12 cellular contexts compared by ENCODE assay signal in the genomic region with DNA sequence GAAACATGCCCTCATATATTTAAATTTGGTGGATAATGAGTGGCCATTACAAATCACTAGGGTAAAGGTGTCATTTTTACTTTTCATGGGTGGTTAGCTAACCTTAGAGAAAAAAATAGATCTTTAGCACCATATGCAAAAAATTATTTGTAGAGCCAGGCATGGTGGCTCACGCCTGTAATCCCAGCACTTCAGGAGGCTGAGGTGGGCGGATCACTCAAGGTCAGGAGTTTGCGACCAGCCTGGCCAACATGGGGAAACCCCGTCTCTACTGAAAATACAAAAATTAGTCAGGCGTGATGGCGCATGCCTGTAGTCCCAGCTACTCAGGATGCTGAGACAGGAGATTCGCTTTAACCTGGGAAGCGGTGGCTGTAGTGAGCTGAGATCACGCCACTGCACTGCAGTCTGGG. TPM values are rescaled to one million over a fixed set of nuclear protein-coding genes. Genes with fewer than 3 reads are reported as not detected.
DNase-seq lines count a peak whose midpoint lies in the region; ATAC-seq and TF ChIP-seq lines count a peak whose summit lies in the region.
"Not testable (repeated sequence)": the region's sequence is repeated elsewhere in the genome, so short reads cannot be mapped to it uniquely, and the experiment has no call there.
"Had no signal": no experiment of that assay in that cellular context is flagged by ENCODE, and none has a peak within 500 bp of the region (broad histone marks: within the 10 kb centered on the region; RNA-seq: fewer than 3 reads in every experiment).

No MANE protein-coding gene starts in this region.

- H4K20me1 ChIP-seq in KMS-11 (ENCODE audit: insufficient read depth) = not testable (repeated sequence)

- H3K4me3 Mint-ChIP-seq in CD4-positive, CD25-positive, alpha-beta regulatory T cell = peak overlapping the region; percentile 39 to 88 (median 60)
- H3K4me3 Mint-ChIP-seq in activated CD4-positive, alpha-beta memory T cell treated with anti-CD3 and anti-CD28 coated beads for 36 hours = peak overlapping the region; percentile 20
- H3K4me3 Mint-ChIP-seq in central memory CD8-positive, alpha-beta T cell = peak overlapping the region; percentile 7

- not testable (repeated sequence) for ATAC-seq in CD4-positive, CD25-positive, alpha-beta regulatory T cell (ENCODE audit: low read depth in 2 of 2); central memory CD8-positive, alpha-beta T cell (replicated peaks; ENCODE audit: extremely low read depth, poor library complexity, severe bottlenecking)
- ATAC-seq in GM18861 (IDR thresholded peaks at IDR 0.05; ENCODE audit: unreplicated experiment) = peak; percentile 49
- ATAC-seq in GM21423 (IDR thresholded peaks at IDR 0.05; ENCODE audit: unreplicated experiment) = peak; percentile 62
- peak; percentile 59 for ATAC-seq in HG03064 (IDR thresholded peaks at IDR 0.05; ENCODE audit: low read depth, unreplicated experiment)

- CTCF ChIA-PET in activated CD4-positive, alpha-beta memory T cell treated with anti-CD3 and anti-CD28 coated beads for 36 hours (lab: Charles Lee) = interaction anchor here (0.7 to 2.9 kb wide), 3 partner anchors 29 to 42 kb away, joined by 3 to 6 read pairs (median 5); no protein-coding TSS in a partner anchor

- peaks cover 38 to 60% (median 46%) of the 10 kb centered on the region in 4 donors for H3K4me1 Mint-ChIP-seq in CD4-positive, CD25-positive, alpha-beta regulatory T cell
- peaks cover 39% of the 10 kb centered on the region for H3K4me1 Mint-ChIP-seq in activated CD4-positive, alpha-beta memory T cell treated with anti-CD3 and anti-CD28 coated beads for 36 hours (ENCODE audit: low read depth)
- H3K4me1 Mint-ChIP-seq in central memory CD8-positive, alpha-beta T cell = peaks cover 66% of the 10 kb centered on the region

- not testable (repeated sequence) for H3K9me3 ChIP-seq in CD4-positive, CD25-positive, alpha-beta regulatory T cell (ENCODE audit: control insufficient read depth in 2 of 2, low read length in 2 of 2)

- not testable (repeated sequence) for H2AFZ ChIP-seq in KMS-11 (ENCODE audit: low read depth)

- DNase-seq in CD4-positive, CD25-positive, alpha-beta regulatory T cell = peak in 1 of 3 donors; percentile 26
- peak; percentile 83 for DNase-seq in activated CD4-positive, alpha-beta memory T cell treated with anti-CD3 and anti-CD28 coated beads for 36 hours
- not testable (repeated sequence) for DNase-seq in central memory CD8-positive, alpha-beta T cell (ENCODE audit: low spot score in 2 of 2)
- peak; percentile 23 to 44 for DNase-seq in stimulated activated CD4-positive, alpha-beta T cell treated with anti-CD3 and anti-CD28 coated beads, Interleukin-2, amount 100 ng/mL, for 24 hours

- H3K36me3 Mint-ChIP-seq in CD4-positive, CD25-positive, alpha-beta regulatory T cell = peaks cover 22% of the 10 kb centered on the region
- not testable (repeated sequence) for H3K36me3 Mint-ChIP-seq in activated CD4-positive, alpha-beta memory T cell treated with anti-CD3 and anti-CD28 coated beads for 36 hours; central memory CD8-positive, alpha-beta T cell (ENCODE audit: insufficient read depth)

- not testable (repeated sequence) for H3K9ac ChIP-seq in KMS-11

- H3K27me3 ChIP-seq in CD4-positive, CD25-positive, alpha-beta regulatory T cell (ENCODE audit: control insufficient read depth, insufficient read depth, low read length); KMS-11 (ENCODE audit: insufficient read depth, low read depth): not testable (repeated sequence)

- H3K79me2 ChIP-seq in KMS-11 (ENCODE audit: insufficient read depth, low read depth) = peaks cover 52% of the 10 kb centered on the region; the same call in 1 of the 2 replicates

- H3K4me1 ChIP-seq in CD4-positive, CD25-positive, alpha-beta regulatory T cell (ENCODE audit: control insufficient read depth, insufficient read depth, low read length, poor library complexity, severe bottlenecking) = peaks cover 29% of the 10 kb centered on the region
- peaks cover 20% of the 10 kb centered on the region for H3K4me1 ChIP-seq in KMS-11 (ENCODE audit: low read depth, poor library complexity, severe bottlenecking)

- H3K9me3 Mint-ChIP-seq in CD4-positive, CD25-positive, alpha-beta regulatory T cell; activated CD4-positive, alpha-beta memory T cell treated with anti-CD3 and anti-CD28 coated beads for 36 hours; central memory CD8-positive, alpha-beta T cell: not testable (repeated sequence)

- peak overlapping the region; percentile 47; the same call in 1 of the 2 replicates for H3K4me2 ChIP-seq in KMS-11

- peak overlapping the region; percentile 33 to 83 (median 74) for H3K27ac Mint-ChIP-seq in CD4-positive, CD25-positive, alpha-beta regulatory T cell
- not testable (repeated sequence) for H3K27ac Mint-ChIP-seq in activated CD4-positive, alpha-beta memory T cell treated with anti-CD3 and anti-CD28 coated beads for 36 hours
- H3K27ac Mint-ChIP-seq in central memory CD8-positive, alpha-beta T cell (ENCODE audit: low read depth) = peak overlapping the region; percentile 89

- H3K27me3 Mint-ChIP-seq in CD4-positive, CD25-positive, alpha-beta regulatory T cell; activated CD4-positive, alpha-beta memory T cell treated with anti-CD3 and anti-CD28 coated beads for 36 hours; central memory CD8-positive, alpha-beta T cell: not testable (repeated sequence)

- POLR2A ChIA-PET in activated CD4-positive, alpha-beta memory T cell treated with anti-CD3 and anti-CD28 coated beads for 36 hours (lab: Charles Lee) = interaction anchor here (1.1 to 1.3 kb wide), 2 partner anchors 13 to 19 kb away, joined by 3 to 4 read pairs; a partner anchor contains a TSS

- peak overlapping the region; percentile 45 for H3K4me3 ChIP-seq in CD4-positive, CD25-positive, alpha-beta regulatory T cell (ENCODE audit: low read depth, low read length)
- H3K4me3 ChIP-seq in KMS-11 (IDR thresholded peaks at IDR 0.05; ENCODE audit: insufficient read depth, low read depth, low read length) = not testable (repeated sequence)

- not testable (repeated sequence) for H3K27ac ChIP-seq in CD4-positive, CD25-positive, alpha-beta regulatory T cell (ENCODE audit: insufficient read depth, low read length, poor library complexity, severe bottlenecking)
- peak overlapping the region; percentile 33; the same call in 1 of the 2 replicates for H3K27ac ChIP-seq in KMS-11

- not testable (repeated sequence) for TF ChIP-seq CTCF in KMS-11 (conservative IDR thresholded peaks at IDR 0.05; ENCODE audit: low read depth, low read length)

- intact Hi-C loops in activated CD4-positive, alpha-beta memory T cell treated with anti-CD3 and anti-CD28 coated beads for 36 hours (cut with micrococcal nuclease) = loop anchor here (1.0 kb wide), 1 partner anchor 20 kb away; a partner anchor contains a TSS

- not testable (repeated sequence) for H3K36me3 ChIP-seq in CD4-positive, CD25-positive, alpha-beta regulatory T cell (ENCODE audit: control insufficient read depth, insufficient read depth, low read length); KMS-11 (ENCODE audit: insufficient read depth)

RNA-seq across cellular contexts. Expression of a gene that starts 19.5 kb away (rescaled TPM):
- 30.2 TPM for total RNA-seq in CD4-positive, CD25-positive, alpha-beta regulatory T cell
- 1 to 10 TPM; 1.3 to 2.0 (median 1.4) TPM for polyA plus RNA-seq in CD4-positive, CD25-positive, alpha-beta regulatory T cell
- total RNA-seq in activated CD4-positive, alpha-beta memory T cell treated with anti-CD3 and anti-CD28 coated beads for 36 hours = 10 to 100 TPM; 14.3 to 14.9 TPM

RNA-seq across cellular contexts. Expression of a gene that starts 37.0 kb away (rescaled TPM):
- total RNA-seq in CD4-positive, CD25-positive, alpha-beta regulatory T cell = not detected
- polyA plus RNA-seq in CD4-positive, CD25-positive, alpha-beta regulatory T cell = not detected
- not detected for total RNA-seq in activated CD4-positive, alpha-beta memory T cell treated with anti-CD3 and anti-CD28 coated beads for 36 hours
- total RNA-seq: activated naive CD8-positive, alpha-beta T cell treated with anti-CD3 and anti-CD28 coated beads, Interleukin-2, amount 10 ng/mL, durations not matched to agents 7 days and 5 days; GM23248; osteocyte; T-helper 1 cell treated with Interleukin-12 subunit alpha and Interleukin-12 subunit beta and Interleukin-4 antibody, amounts not matched to agents 30 ng/mL and 1 ng/mL, for 36 hours had no signal
- polyA plus RNA-seq: GM23248 had no signal

Comparison
In these comparisons a context has a peak if more than half of its experiments do, and no peak if none do; other contexts are left out.
1. H3K4me3 Mint-ChIP-seq: peak in every context shown above with its lines; median percentile 60 in CD4-positive, CD25-positive, alpha-beta regulatory T cell; 20 in activated CD4-positive, alpha-beta memory T cell treated with anti-CD3 and anti-CD28 coated beads for 36 hours; 7 in central memory CD8-positive, alpha-beta T cell.